ENCODE assay signal across 8 cellular contexts in the genomic region with DNA sequence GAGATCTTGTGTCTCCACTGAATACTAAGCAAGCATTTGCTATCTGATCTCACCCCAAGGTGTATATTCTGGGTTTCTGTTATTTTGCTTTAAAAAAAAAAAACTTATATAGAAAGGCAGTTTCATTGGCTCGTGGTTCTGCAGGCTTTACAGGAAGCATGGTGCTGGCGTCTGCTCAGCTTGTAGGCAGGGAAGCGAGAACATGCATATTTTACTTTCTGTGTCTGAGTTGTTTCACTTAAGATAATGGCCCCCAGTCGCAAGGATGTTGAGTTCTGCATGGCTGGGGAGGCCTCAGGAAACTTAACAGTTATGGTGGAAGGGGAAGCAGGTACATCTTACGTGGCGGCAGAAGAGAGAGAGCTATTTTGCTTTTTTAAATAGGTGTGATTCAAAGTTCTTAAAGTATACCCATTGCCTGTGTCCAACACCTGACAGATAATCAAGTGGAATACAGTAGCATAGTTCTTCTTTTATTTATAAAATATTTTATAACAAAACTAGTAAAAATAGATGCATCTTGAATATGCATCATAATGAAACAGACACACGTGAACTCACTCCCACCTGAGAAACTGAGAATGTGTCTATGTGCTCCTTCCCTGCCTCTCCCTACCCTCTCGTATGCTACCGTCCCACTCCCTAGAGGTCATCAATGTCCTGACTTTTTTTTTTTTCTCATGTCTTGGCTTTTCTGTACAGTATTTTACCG. TPM values are rescaled to one million over a fixed set of nuclear protein-coding genes. Genes with fewer than 3 reads are reported as not detected.
DNase-seq lines count a peak whose midpoint lies in the region; ATAC-seq lines count a peak whose summit lies in the region.

No MANE protein-coding gene starts in this region.

- no peaks in the 10 kb centered on the region for H3K9me3 ChIP-seq in CD8-positive, alpha-beta memory T cell (ENCODE audit: low read length)
- H3K9me3 ChIP-seq in T-helper 17 cell (ENCODE audit: control insufficient read depth, low read length, poor library complexity, severe bottlenecking), result no peaks in the 10 kb centered on the region

- ATAC-seq in GM21825 (IDR thresholded peaks at IDR 0.05; ENCODE audit: unreplicated experiment) (peak; percentile 28), T-helper 17 cell (no peak), memory B cell (ENCODE audit: low read depth) (peak; percentile 56)

- POLR2A ChIA-PET in CD8-positive, alpha-beta memory T cell (lab: Charles Lee), result interaction anchor here (2.7 to 3.5 kb wide), 3 partner anchors 10 to 19 kb away, joined by 12 to 23 read pairs (median 23); partner anchors contain the start of gene ARHGAP17

- no peaks in the 10 kb centered on the region for H3K9me3 Mint-ChIP-seq in CD8-positive, alpha-beta memory T cell
- H3K9me3 Mint-ChIP-seq in memory B cell, result no peaks in the 10 kb centered on the region

- peak in 2 of 5 donors; percentile 10 to 20 for DNase-seq in CD8-positive, alpha-beta memory T cell
- DNase-seq in T-helper 17 cell (no peak), memory B cell (ENCODE audit: low spot score in 2 of 2) (peak in 1 of 2 donors; percentile 46), NCI-H2029 (lab: John Stamatoyannopoulos, UW) (no peak), Kasumi-1 (lab: John Stamatoyannopoulos, UW) (no peak), GDM1 (lab: John Stamatoyannopoulos, UW) (no peak), NCI-H2029 treated with DMSO at 0.1 percent for 48 hours (lab: John Stamatoyannopoulos, UW) (no peak)

- H3K36me3 Mint-ChIP-seq in CD8-positive, alpha-beta memory T cell, result peaks cover 0 to 6% (median 0%) of the 10 kb centered on the region in 3 donors
- H3K36me3 Mint-ChIP-seq in T-helper 17 cell (ENCODE audit: low read depth) (no peaks in the 10 kb centered on the region), memory B cell (no peaks in the 10 kb centered on the region)

- peak overlapping the region; percentile 61 to 95 (median 91) for H3K27ac Mint-ChIP-seq in CD8-positive, alpha-beta memory T cell
- H3K27ac Mint-ChIP-seq in T-helper 17 cell (peak overlapping the region; percentile 89), memory B cell (peak overlapping the region; percentile 99)

- CTCF ChIA-PET in CD8-positive, alpha-beta memory T cell (lab: Charles Lee), result interaction anchor here (0.6 to 2.2 kb wide), 3 partner anchors 11 to 120 kb away, joined by 3 to 12 read pairs (median 6); partner anchors contain the start of gene ARHGAP17

- peak overlapping the region; percentile 86 for H3K4me3 ChIP-seq in CD8-positive, alpha-beta memory T cell (ENCODE audit: low read length)

- H3K4me1 ChIP-seq in CD8-positive, alpha-beta memory T cell (ENCODE audit: insufficient read depth, low read length), result peaks cover 24% of the 10 kb centered on the region

- H3K27me3 ChIP-seq in CD8-positive, alpha-beta memory T cell (ENCODE audit: insufficient read depth, low read length, poor library complexity, severe bottlenecking), result no peaks in the 10 kb centered on the region

- H3K4me3 Mint-ChIP-seq in CD8-positive, alpha-beta memory T cell, result peak overlapping the region; percentile 79 to 99 (median 94)
- peak overlapping the region; percentile 95 for H3K4me3 Mint-ChIP-seq in T-helper 17 cell
- H3K4me3 Mint-ChIP-seq in memory B cell, result peak overlapping the region; percentile 98

- peaks cover 0 to 2% of the 10 kb centered on the region in 2 donors for H3K27me3 Mint-ChIP-seq in CD8-positive, alpha-beta memory T cell
- H3K27me3 Mint-ChIP-seq in T-helper 17 cell, result no peaks in the 10 kb centered on the region
- H3K27me3 Mint-ChIP-seq in memory B cell, result no peaks in the 10 kb centered on the region

- H3K27ac ChIP-seq in CD8-positive, alpha-beta memory T cell (ENCODE audit: low read depth, low read length), result no peak overlapping the region

- H3K36me3 ChIP-seq in CD8-positive, alpha-beta memory T cell (ENCODE audit: insufficient read depth, low read length), result no peaks in the 10 kb centered on the region

- peaks cover 19 to 40% (median 31%) of the 10 kb centered on the region in 3 donors for H3K4me1 Mint-ChIP-seq in CD8-positive, alpha-beta memory T cell
- H3K4me1 Mint-ChIP-seq in T-helper 17 cell (peaks cover 25% of the 10 kb centered on the region), memory B cell (peaks cover 46% of the 10 kb centered on the region)

RNA-seq across cellular contexts. Expression of gene ARHGAP17, which starts 15.4 kb away (rescaled TPM):
- 10 to 100 TPM; 52.6 to 58.5 TPM for total RNA-seq in CD8-positive, alpha-beta memory T cell
- 41.7 TPM for polyA plus RNA-seq in CD8-positive, alpha-beta memory T cell
- 10 to 100 TPM; 72.3 to 72.7 TPM for total RNA-seq in T-helper 17 cell
